1 cellular context compared by ENCODE assay signal in the genomic region with DNA sequence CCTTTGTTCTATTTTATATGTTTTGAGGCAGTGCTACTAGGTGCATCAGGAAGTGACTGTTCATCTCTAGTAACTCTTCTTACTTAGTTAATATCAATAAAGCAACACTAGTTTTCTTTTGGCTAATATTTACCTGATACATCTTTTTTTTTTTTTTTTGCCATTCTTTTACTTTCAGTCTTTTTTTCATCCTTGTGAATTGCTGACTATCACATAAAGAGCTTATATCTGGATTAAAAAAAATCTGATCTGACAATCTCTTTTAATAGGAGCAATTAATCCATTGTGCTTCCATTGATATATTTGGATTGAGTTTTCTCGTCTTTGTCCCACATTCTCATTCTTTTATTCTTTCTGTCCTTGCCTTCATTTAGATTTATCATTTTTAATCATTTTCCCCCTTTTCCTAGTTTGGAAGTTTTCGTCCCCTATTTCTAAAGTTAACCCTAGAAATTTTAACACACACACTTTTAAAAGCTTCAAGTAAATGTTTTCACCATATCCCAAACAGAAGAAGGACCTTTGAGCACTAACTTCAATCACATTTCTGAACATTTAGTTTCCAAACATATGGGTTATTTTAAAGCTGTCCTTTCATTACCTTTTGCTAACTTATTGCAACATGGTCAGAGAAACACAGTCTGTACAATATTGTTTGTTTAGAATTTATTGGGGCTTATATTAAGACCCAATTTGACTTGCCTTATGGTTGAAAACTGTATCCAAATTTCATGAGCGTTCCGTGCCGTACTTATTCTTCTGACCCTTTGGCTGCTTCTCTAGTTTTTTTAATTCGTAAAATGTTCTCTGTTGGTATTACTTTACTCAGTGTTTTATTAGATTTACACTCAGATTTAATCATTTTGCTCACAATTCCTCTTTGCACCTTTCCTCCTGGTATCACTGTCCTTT.
TF ChIP-seq lines count a peak whose summit lies in the region.

No MANE protein-coding gene starts in this region.

TF ChIP-seq in HepG2, 621 proteins besides CTCF, POLR2A, EP300 and RAD21 (continued from another document):
- TF ChIP-seq, protein P1, sequence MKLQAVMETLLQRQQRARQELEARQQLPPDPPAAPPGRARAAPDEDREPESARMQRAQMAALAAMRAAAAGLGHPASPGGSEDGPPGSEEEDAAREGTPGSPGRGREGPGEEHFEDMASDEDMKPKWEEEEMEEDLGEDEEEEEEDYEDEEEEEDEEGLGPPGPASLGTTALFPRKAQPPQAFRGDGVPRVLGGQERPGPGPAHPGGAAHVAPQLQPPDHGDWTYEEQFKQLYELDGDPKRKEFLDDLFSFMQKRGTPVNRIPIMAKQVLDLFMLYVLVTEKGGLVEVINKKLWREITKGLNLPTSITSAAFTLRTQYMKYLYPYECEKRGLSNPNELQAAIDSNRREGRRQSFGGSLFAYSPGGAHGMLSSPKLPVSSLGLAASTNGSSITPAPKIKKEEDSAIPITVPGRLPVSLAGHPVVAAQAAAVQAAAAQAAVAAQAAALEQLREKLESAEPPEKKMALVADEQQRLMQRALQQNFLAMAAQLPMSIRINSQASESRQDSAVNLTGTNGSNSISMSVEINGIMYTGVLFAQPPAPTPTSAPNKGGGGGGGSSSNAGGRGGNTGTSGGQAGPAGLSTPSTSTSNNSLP (IDR thresholded peaks at IDR 0.05; ENCODE audit: low read depth, low read length), result 0 out of 2 replicates have a peak, but pooled peaks have one; percentile 30
- TF ChIP-seq ZNF230 (CRISPR knock-in tag; IDR thresholded peaks at IDR 0.05) (no peak), FOXM1 (CRISPR knock-in tag; IDR thresholded peaks at IDR 0.05) (no peak), ZNF75D (CRISPR knock-in tag; IDR thresholded peaks at IDR 0.05; ENCODE audit: borderline replicate concordance) (no peak), ZNF703 (CRISPR knock-in tag; IDR thresholded peaks at IDR 0.05; ENCODE audit: borderline replicate concordance) (no peak), HNRNPH1 (optimal IDR thresholded peaks at IDR 0.05; ENCODE audit: low read depth, low read length) (no peak), ZNF251 (CRISPR knock-in tag; IDR thresholded peaks at IDR 0.05) (no peak), KDM5A (IDR thresholded peaks at IDR 0.05; ENCODE audit: borderline replicate concordance, low read length) (no peak), ZNF501 (CRISPR knock-in tag; IDR thresholded peaks at IDR 0.05) (no peak), NFIC (IDR thresholded peaks at IDR 0.05; ENCODE audit: low read length) (0 out of 2 replicates have a peak, but pooled peaks have one; percentile 23), ZNF761 (CRISPR knock-in tag; conservative IDR thresholded peaks at IDR 0.05) (no peak), MAFF (IDR thresholded peaks at IDR 0.05; ENCODE audit: low read depth, low read length) (peak; percentile 78), FOXA3 (CRISPR knock-in tag; IDR thresholded peaks at IDR 0.05) (no peak), REPIN1 (CRISPR knock-in tag; IDR thresholded peaks at IDR 0.05; ENCODE audit: borderline replicate concordance, low read depth) (no peak), ZNF124 (CRISPR knock-in tag; IDR thresholded peaks at IDR 0.05) (no peak), ATM (IDR thresholded peaks at IDR 0.05; ENCODE audit: borderline replicate concordance) (no peak), ZNF20 (CRISPR knock-in tag; IDR thresholded peaks at IDR 0.05) (no peak), ZNF350 (CRISPR knock-in tag; IDR thresholded peaks at IDR 0.05; ENCODE audit: borderline replicate concordance, low read depth) (no peak), ZSCAN29 (CRISPR knock-in tag; conservative IDR thresholded peaks at IDR 0.05) (no peak), HHEX (CRISPR knock-in tag; IDR thresholded peaks at IDR 0.05) (no peak), REL (CRISPR knock-in tag; conservative IDR thresholded peaks at IDR 0.05) (no peak), FOXP1 (IDR thresholded peaks at IDR 0.05) (no peak), FOXP1 (CRISPR knock-in tag; IDR thresholded peaks at IDR 0.05) (peak; percentile 9; the same call in 1 of the 2 replicates), PCBP1 (IDR thresholded peaks at IDR 0.05; ENCODE audit: borderline replicate concordance, low read depth, low read length) (no peak), ZNF33A (CRISPR knock-in tag; IDR thresholded peaks at IDR 0.05; ENCODE audit: borderline replicate concordance) (no peak), HNF4A (CRISPR knock-in tag; IDR thresholded peaks at IDR 0.05) (peak; percentile 42; the same call in 1 of the 2 replicates), ZNF10 (CRISPR knock-in tag; IDR thresholded peaks at IDR 0.05; ENCODE audit: borderline replicate concordance, low read depth) (no peak), DPF2 (CRISPR knock-in tag; IDR thresholded peaks at IDR 0.05; ENCODE audit: borderline replicate concordance, low read depth) (no peak), RBFOX2 (IDR thresholded peaks at IDR 0.05; ENCODE audit: low read depth, low read length) (no peak), HDAC2 (CRISPR knock-in tag; IDR thresholded peaks at IDR 0.05) (no peak), ZBTB7A (CRISPR knock-in tag; IDR thresholded peaks at IDR 0.05) (no peak), REXO4 (CRISPR knock-in tag; IDR thresholded peaks at IDR 0.05; ENCODE audit: borderline replicate concordance) (no peak), KMT2A (CRISPR knock-in tag; IDR thresholded peaks at IDR 0.05) (no peak), KLF12 (CRISPR knock-in tag; IDR thresholded peaks at IDR 0.05; ENCODE audit: borderline replicate concordance) (no peak), NR2F6 (IDR thresholded peaks at IDR 0.05) (no peak), NR2F6 (CRISPR knock-in tag; IDR thresholded peaks at IDR 0.05) (no peak), SIX1 (CRISPR knock-in tag; IDR thresholded peaks at IDR 0.05; ENCODE audit: borderline replicate concordance) (no peak)
- TF ChIP-seq, protein P2, sequence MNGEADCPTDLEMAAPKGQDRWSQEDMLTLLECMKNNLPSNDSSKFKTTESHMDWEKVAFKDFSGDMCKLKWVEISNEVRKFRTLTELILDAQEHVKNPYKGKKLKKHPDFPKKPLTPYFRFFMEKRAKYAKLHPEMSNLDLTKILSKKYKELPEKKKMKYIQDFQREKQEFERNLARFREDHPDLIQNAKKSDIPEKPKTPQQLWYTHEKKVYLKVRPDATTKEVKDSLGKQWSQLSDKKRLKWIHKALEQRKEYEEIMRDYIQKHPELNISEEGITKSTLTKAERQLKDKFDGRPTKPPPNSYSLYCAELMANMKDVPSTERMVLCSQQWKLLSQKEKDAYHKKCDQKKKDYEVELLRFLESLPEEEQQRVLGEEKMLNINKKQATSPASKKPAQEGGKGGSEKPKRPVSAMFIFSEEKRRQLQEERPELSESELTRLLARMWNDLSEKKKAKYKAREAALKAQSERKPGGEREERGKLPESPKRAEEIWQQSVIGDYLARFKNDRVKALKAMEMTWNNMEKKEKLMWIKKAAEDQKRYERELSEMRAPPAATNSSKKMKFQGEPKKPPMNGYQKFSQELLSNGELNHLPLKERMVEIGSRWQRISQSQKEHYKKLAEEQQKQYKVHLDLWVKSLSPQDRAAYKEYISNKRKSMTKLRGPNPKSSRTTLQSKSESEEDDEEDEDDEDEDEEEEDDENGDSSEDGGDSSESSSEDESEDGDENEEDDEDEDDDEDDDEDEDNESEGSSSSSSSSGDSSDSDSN (CRISPR knock-in tag; IDR thresholded peaks at IDR 0.05), result no peak
- TF ChIP-seq, protein P3, sequence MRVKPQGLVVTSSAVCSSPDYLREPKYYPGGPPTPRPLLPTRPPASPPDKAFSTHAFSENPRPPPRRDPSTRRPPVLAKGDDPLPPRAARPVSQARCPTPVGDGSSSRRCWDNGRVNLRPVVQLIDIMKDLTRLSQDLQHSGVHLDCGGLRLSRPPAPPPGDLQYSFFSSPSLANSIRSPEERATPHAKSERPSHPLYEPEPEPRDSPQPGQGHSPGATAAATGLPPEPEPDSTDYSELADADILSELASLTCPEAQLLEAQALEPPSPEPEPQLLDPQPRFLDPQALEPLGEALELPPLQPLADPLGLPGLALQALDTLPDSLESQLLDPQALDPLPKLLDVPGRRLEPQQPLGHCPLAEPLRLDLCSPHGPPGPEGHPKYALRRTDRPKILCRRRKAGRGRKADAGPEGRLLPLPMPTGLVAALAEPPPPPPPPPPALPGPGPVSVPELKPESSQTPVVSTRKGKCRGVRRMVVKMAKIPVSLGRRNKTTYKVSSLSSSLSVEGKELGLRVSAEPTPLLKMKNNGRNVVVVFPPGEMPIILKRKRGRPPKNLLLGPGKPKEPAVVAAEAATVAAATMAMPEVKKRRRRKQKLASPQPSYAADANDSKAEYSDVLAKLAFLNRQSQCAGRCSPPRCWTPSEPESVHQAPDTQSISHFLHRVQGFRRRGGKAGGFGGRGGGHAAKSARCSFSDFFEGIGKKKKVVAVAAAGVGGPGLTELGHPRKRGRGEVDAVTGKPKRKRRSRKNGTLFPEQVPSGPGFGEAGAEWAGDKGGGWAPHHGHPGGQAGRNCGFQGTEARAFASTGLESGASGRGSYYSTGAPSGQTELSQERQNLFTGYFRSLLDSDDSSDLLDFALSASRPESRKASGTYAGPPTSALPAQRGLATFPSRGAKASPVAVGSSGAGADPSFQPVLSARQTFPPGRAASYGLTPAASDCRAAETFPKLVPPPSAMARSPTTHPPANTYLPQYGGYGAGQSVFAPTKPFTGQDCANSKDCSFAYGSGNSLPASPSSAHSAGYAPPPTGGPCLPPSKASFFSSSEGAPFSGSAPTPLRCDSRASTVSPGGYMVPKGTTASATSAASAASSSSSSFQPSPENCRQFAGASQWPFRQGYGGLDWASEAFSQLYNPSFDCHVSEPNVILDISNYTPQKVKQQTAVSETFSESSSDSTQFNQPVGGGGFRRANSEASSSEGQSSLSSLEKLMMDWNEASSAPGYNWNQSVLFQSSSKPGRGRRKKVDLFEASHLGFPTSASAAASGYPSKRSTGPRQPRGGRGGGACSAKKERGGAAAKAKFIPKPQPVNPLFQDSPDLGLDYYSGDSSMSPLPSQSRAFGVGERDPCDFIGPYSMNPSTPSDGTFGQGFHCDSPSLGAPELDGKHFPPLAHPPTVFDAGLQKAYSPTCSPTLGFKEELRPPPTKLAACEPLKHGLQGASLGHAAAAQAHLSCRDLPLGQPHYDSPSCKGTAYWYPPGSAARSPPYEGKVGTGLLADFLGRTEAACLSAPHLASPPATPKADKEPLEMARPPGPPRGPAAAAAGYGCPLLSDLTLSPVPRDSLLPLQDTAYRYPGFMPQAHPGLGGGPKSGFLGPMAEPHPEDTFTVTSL (CRISPR knock-in tag; IDR thresholded peaks at IDR 0.05; ENCODE audit: borderline replicate concordance), result no peak
- TF ChIP-seq, protein P4, sequence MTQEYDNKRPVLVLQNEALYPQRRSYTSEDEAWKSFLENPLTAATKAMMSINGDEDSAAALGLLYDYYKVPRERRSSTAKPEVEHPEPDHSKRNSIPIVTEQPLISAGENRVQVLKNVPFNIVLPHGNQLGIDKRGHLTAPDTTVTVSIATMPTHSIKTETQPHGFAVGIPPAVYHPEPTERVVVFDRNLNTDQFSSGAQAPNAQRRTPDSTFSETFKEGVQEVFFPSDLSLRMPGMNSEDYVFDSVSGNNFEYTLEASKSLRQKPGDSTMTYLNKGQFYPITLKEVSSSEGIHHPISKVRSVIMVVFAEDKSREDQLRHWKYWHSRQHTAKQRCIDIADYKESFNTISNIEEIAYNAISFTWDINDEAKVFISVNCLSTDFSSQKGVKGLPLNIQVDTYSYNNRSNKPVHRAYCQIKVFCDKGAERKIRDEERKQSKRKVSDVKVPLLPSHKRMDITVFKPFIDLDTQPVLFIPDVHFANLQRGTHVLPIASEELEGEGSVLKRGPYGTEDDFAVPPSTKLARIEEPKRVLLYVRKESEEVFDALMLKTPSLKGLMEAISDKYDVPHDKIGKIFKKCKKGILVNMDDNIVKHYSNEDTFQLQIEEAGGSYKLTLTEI (CRISPR knock-in tag; conservative IDR thresholded peaks at IDR 0.05), result no peak
- TF ChIP-seq, protein P5, sequence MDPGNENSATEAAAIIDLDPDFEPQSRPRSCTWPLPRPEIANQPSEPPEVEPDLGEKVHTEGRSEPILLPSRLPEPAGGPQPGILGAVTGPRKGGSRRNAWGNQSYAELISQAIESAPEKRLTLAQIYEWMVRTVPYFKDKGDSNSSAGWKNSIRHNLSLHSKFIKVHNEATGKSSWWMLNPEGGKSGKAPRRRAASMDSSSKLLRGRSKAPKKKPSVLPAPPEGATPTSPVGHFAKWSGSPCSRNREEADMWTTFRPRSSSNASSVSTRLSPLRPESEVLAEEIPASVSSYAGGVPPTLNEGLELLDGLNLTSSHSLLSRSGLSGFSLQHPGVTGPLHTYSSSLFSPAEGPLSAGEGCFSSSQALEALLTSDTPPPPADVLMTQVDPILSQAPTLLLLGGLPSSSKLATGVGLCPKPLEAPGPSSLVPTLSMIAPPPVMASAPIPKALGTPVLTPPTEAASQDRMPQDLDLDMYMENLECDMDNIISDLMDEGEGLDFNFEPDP (CRISPR knock-in tag; conservative IDR thresholded peaks at IDR 0.05), result no peak
- TF ChIP-seq, protein P6, sequence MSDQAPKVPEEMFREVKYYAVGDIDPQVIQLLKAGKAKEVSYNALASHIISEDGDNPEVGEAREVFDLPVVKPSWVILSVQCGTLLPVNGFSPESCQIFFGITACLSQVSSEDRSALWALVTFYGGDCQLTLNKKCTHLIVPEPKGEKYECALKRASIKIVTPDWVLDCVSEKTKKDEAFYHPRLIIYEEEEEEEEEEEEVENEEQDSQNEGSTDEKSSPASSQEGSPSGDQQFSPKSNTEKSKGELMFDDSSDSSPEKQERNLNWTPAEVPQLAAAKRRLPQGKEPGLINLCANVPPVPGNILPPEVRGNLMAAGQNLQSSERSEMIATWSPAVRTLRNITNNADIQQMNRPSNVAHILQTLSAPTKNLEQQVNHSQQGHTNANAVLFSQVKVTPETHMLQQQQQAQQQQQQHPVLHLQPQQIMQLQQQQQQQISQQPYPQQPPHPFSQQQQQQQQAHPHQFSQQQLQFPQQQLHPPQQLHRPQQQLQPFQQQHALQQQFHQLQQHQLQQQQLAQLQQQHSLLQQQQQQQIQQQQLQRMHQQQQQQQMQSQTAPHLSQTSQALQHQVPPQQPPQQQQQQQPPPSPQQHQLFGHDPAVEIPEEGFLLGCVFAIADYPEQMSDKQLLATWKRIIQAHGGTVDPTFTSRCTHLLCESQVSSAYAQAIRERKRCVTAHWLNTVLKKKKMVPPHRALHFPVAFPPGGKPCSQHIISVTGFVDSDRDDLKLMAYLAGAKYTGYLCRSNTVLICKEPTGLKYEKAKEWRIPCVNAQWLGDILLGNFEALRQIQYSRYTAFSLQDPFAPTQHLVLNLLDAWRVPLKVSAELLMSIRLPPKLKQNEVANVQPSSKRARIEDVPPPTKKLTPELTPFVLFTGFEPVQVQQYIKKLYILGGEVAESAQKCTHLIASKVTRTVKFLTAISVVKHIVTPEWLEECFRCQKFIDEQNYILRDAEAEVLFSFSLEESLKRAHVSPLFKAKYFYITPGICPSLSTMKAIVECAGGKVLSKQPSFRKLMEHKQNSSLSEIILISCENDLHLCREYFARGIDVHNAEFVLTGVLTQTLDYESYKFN (CRISPR knock-in tag; conservative IDR thresholded peaks at IDR 0.05), result peak; percentile 57
